In genomic region chr1:101112051-101112770, GRCh38 we compare ENCODE assay signal across 8 cellular contexts.
DNase-seq lines count a peak whose midpoint lies in the region; ATAC-seq, FAIRE-seq and TF ChIP-seq lines count a peak whose summit lies in the region.

No MANE protein-coding gene starts in this region.

- no peak for FAIRE-seq in pancreas (lab: Jason Lieb, UNC)

- H3K4me3 ChIP-seq in pancreas (no peak overlapping the region), coronary artery (no peak overlapping the region), brain microvascular endothelial cell (ENCODE audit: low read depth, low read length) (no peak overlapping the region)

- intact Hi-C loops in pancreas (cut with DNase I), result no loop called here

- 62 to 68% methylated on average over 6 of the region's 6 CpGs for WGBS in pancreas, 2 donors

- CTCF ChIA-PET in T-cell (lab: Charles Lee), result interaction anchor here (0.5 to 2.6 kb wide), 14 partner anchors 24 to 707 kb away, joined by 3 to 21 read pairs (median 5); no protein-coding TSS in a partner anchor

- H3K36me3 ChIP-seq in pancreas, result no peaks in the 10 kb centered on the region
- no peaks in the 10 kb centered on the region for H3K36me3 ChIP-seq in brain microvascular endothelial cell (replicated peaks)

- POLR2A ChIA-PET in T-cell (lab: Charles Lee), result interaction anchor here (0.6 to 1.5 kb wide), 8 partner anchors 17 to 216 kb away, joined by 3 to 4 read pairs (median 4); partner anchors contain the start of gene SLC30A7 (in 1 of the 2)

- H3K4me1 Mint-ChIP-seq in T-cell, result peaks cover 64 to 76% (median 70%) of the 10 kb centered on the region in 3 donors
- H3K4me1 Mint-ChIP-seq in activated naive CD8-positive, alpha-beta T cell treated with anti-CD3 and anti-CD28 coated beads, Interleukin-2, amount 50 U/mL, for 24 hours, result peaks cover 69% of the 10 kb centered on the region

- peaks cover 0 to 3% (median 0%) of the 10 kb centered on the region in 3 donors for H3K9me3 Mint-ChIP-seq in T-cell
- H3K9me3 Mint-ChIP-seq in activated naive CD8-positive, alpha-beta T cell treated with anti-CD3 and anti-CD28 coated beads, Interleukin-2, amount 50 U/mL, for 24 hours, result peaks cover 20% of the 10 kb centered on the region

- TF ChIP-seq CTCF in pancreas (IDR thresholded peaks at IDR 0.05) (no peak), coronary artery (IDR thresholded peaks at IDR 0.05) (no peak), brain microvascular endothelial cell (IDR thresholded peaks at IDR 0.05; ENCODE audit: low read depth, low read length, missing control alignments) (no peak)

- peak; percentile 35 to 91 (median 80) for DNase-seq in T-cell
- peak; percentile 59 for DNase-seq in activated naive CD8-positive, alpha-beta T cell treated with anti-CD3 and anti-CD28 coated beads, Interleukin-2, amount 50 U/mL, for 24 hours
- peak in 1 of 6 donors; percentile 22 for DNase-seq in pancreas
- DNase-seq in coronary artery (ENCODE audit: low spot score), result no peak
- DNase-seq in brain microvascular endothelial cell, result no peak
- DNase-seq in RKO (ENCODE audit: low spot score), result no peak

- peak; percentile 98 for ATAC-seq in GM18511 (IDR thresholded peaks at IDR 0.05; ENCODE audit: unreplicated experiment)
- peak; percentile 51 for ATAC-seq in HG02970 (IDR thresholded peaks at IDR 0.05; ENCODE audit: low FRiP score, unreplicated experiment)
- peak; percentile 92 to 96 (median 96) for ATAC-seq in T-cell (replicated peaks in 1 of 4)
- peak; percentile 85 for ATAC-seq in activated naive CD8-positive, alpha-beta T cell treated with anti-CD3 and anti-CD28 coated beads, Interleukin-2, amount 50 U/mL, for 24 hours
- ATAC-seq in pancreas, result peak in 3 of 4 donors; percentile 30 to 83 (median 74)

- in situ Hi-C loops in brain microvascular endothelial cell (cut with HindIII; ENCODE audit: low pct_ligation_motif_present, low sequenced_read_pairs), result no loop called here

- peaks cover 9% of the 10 kb centered on the region for H3K36me3 Mint-ChIP-seq in T-cell
- H3K36me3 Mint-ChIP-seq in activated naive CD8-positive, alpha-beta T cell treated with anti-CD3 and anti-CD28 coated beads, Interleukin-2, amount 50 U/mL, for 24 hours (ENCODE audit: low read depth), result peaks cover 10% of the 10 kb centered on the region

- H3K27me3 ChIP-seq in pancreas, result no peaks in the 10 kb centered on the region
- H3K27me3 ChIP-seq in brain microvascular endothelial cell (replicated peaks), result no peaks in the 10 kb centered on the region

- peak overlapping the region; percentile 60 to 73 (median 71) for H3K4me3 Mint-ChIP-seq in T-cell
- H3K4me3 Mint-ChIP-seq in activated naive CD8-positive, alpha-beta T cell treated with anti-CD3 and anti-CD28 coated beads, Interleukin-2, amount 50 U/mL, for 24 hours, result peak overlapping the region; percentile 41

- peaks cover 0 to 4% (median 0%) of the 10 kb centered on the region in 3 donors for H3K4me1 ChIP-seq in pancreas

- H3K9me3 ChIP-seq in pancreas, result no peaks in the 10 kb centered on the region

- no peaks in the 10 kb centered on the region for H3K27me3 Mint-ChIP-seq in T-cell
- no peaks in the 10 kb centered on the region for H3K27me3 Mint-ChIP-seq in activated naive CD8-positive, alpha-beta T cell treated with anti-CD3 and anti-CD28 coated beads, Interleukin-2, amount 50 U/mL, for 24 hours

- H3K27ac ChIP-seq in pancreas, result peak overlapping the region in 2 of 4 donors; percentile 12 to 30
- no peak overlapping the region for H3K27ac ChIP-seq in coronary artery
- no peak overlapping the region for H3K27ac ChIP-seq in brain microvascular endothelial cell

- H3K27ac Mint-ChIP-seq in T-cell, result peak overlapping the region; percentile 95 to 98
- peak overlapping the region; percentile 87 for H3K27ac Mint-ChIP-seq in activated naive CD8-positive, alpha-beta T cell treated with anti-CD3 and anti-CD28 coated beads, Interleukin-2, amount 50 U/mL, for 24 hours

Comparison
In these comparisons a context has a peak if more than half of its experiments do, and no peak if none do; other contexts are left out.
1. DNase-seq: peak in T-cell (34 of 34) and activated naive CD8-positive, alpha-beta T cell treated with anti-CD3 and anti-CD28 coated beads, Interleukin-2, amount 50 U/mL, for 24 hours (single experiment); none in coronary artery (single experiment), brain microvascular endothelial cell (single experiment) and RKO (single experiment).
2. Peak in every context shown above with its lines, with median percentiles within 50 percentile points of each other: ATAC-seq.